16 cellular contexts compared by ENCODE assay signal in the genomic region with DNA sequence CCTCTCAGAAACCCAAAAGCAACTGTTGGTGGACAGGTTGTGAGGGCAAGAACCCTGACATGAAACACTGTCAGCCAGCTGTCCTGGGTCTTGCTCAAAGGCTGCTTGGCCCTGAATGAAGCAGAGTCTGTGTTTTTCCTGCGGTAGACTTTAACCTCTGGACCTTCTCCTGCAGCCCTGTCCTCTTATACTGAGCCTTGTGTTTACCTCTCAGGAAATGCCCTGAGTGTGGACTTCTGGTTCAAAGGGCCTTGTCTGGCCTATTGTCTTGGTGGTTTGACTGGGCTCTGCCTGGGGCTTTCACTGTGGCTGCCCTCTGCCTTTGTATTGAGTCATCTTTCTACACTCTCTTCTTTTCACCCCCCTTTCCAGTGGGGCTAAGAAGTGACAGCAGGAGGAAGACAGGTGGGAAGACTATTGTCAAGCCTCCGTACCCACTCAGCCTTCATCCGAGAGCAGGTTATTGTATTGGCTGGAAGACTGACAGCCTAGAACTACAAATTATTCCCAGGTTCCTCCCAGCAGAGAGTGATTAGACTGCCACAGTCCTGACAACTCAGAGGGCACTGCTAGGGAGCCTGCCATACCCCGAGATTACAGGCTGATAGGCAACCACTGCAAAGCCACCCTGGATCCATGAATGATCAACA. TPM values are rescaled to one million over a fixed set of nuclear protein-coding genes. Genes with fewer than 3 reads are reported as not detected.
"Had no signal": no experiment of that assay in that cellular context is flagged by ENCODE, and none has a peak within 500 bp of the region (broad histone marks: within the 10 kb centered on the region; RNA-seq: fewer than 3 reads in every experiment).

No MANE protein-coding gene starts in this region.

- ATAC-seq: activated CD8-positive, alpha-beta T cell treated with anti-CD3 and anti-CD28 coated beads, Interleukin-2, amount 10 ng/mL, durations not matched to agents 7 days and 5 days; body of pancreas; right cardiac atrium; WTC11 had no signal

- H3K9me3 Mint-ChIP-seq: activated naive CD8-positive, alpha-beta T cell treated with anti-CD3 and anti-CD28 coated beads for 36 hours; immature natural killer cell; WTC11 had no signal

- H3K27me3 Mint-ChIP-seq: activated naive CD8-positive, alpha-beta T cell treated with anti-CD3 and anti-CD28 coated beads for 36 hours had no signal

- H3K27me3 ChIP-seq: body of pancreas, SJSA1, stomach, testis, upper lobe of left lung had no signal

- H3K4me3 Mint-ChIP-seq: activated CD8-positive, alpha-beta T cell treated with anti-CD3 and anti-CD28 coated beads, Interleukin-2, amount 10 ng/mL, durations not matched to agents 7 days and 5 days; activated naive CD8-positive, alpha-beta T cell treated with anti-CD3 and anti-CD28 coated beads for 36 hours had no signal

- H3K27ac ChIP-seq: body of pancreas, SJSA1, stomach, testis, upper lobe of left lung had no signal

- DNase-seq: activated CD4-positive, alpha-beta T cell treated with anti-CD3 and anti-CD28 coated beads for 4 hours; activated CD8-positive, alpha-beta memory T cell treated with anti-CD3 and anti-CD28 coated beads, Interleukin-2, amount 50 U/mL, for 48 hours; activated CD8-positive, alpha-beta T cell treated with anti-CD3 and anti-CD28 coated beads, Interleukin-2, amount 10 ng/mL, durations not matched to agents 7 days and 5 days; activated naive CD8-positive, alpha-beta T cell treated with anti-CD3 and anti-CD28 coated beads for 36 hours; amygdala; body of pancreas; foreskin fibroblast; immature natural killer cell; right cardiac atrium; stomach; T-helper 2 cell; testis; upper lobe of left lung had no signal

- H3K9me3 ChIP-seq: body of pancreas, SJSA1, stomach, testis, upper lobe of left lung had no signal

- FAIRE-seq: colon had no signal

- H3K27ac Mint-ChIP-seq: activated CD8-positive, alpha-beta T cell treated with anti-CD3 and anti-CD28 coated beads, Interleukin-2, amount 10 ng/mL, durations not matched to agents 7 days and 5 days; activated naive CD8-positive, alpha-beta T cell treated with anti-CD3 and anti-CD28 coated beads for 36 hours; WTC11 had no signal

- H3K4me3 ChIP-seq: body of pancreas, SJSA1, stomach, testis, upper lobe of left lung had no signal

RNA-seq across cellular contexts. Expression of a gene that starts 24.7 kb away (rescaled TPM):
- total RNA-seq: right cardiac atrium had no signal
